ENCODE assay signal across 11 cellular contexts in the genomic region with DNA sequence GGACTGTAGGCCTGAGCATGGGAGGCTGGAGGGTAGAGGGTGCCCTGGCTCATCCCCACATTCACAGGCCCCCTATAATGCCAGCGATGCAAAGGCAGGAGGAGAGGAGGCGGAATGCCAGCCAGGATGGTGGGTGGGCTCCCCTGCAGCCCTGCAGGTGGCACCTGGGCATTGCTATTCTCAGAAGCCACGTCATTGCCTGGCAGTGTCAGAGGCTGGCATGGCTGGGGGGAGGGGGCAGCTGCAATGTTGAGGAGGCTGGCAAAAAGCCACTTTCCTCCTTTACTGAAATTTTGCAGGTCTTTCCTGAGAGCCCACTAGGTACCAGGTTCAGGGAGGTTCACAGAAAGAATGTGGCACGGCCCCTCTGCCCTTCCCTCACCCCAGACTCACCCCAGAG.
"Had no signal": no experiment of that assay in that cellular context is flagged by ENCODE, and none has a peak within 500 bp of the region (broad histone marks: within the 10 kb centered on the region; RNA-seq: fewer than 3 reads in every experiment).

No MANE protein-coding gene starts in this region.

- FAIRE-seq: pancreas had no signal

- H3K27ac Mint-ChIP-seq: activated B cell treated with CpG ODN at 0.5 μM for 24 hours; activated CD4-positive, alpha-beta T cell treated with anti-CD3 and anti-CD28 coated beads, Interleukin-2, amount 10 ng/mL, durations not matched to agents 24 days and 14 days; activated naive CD4-positive, alpha-beta T cell treated with anti-CD3 and anti-CD28 coated beads, Interleukin-2, amount 50 U/mL, for 24 hours; activated T-helper 2 cell treated with anti-CD3 and anti-CD28 coated beads, Interferon-gamma antibody, Interleukin-2, Interleukin-4, amounts not matched to agents 10 μg/mL and 5 μg/mL and 100 μg/mL, durations not matched to agents 14 hours and 24 hours and 36 hours; T-helper 1 cell treated with Interleukin-12 subunit alpha and Interleukin-12 subunit beta and Interleukin-4 antibody, amounts not matched to agents 30 μg/mL and 1 μg/mL, for 36 hours had no signal

- H3K27ac ChIP-seq: pancreas, transverse colon had no signal

- H3K36me3 ChIP-seq: pancreas, transverse colon had no signal

- H3K27me3 ChIP-seq: pancreas had no signal

- H3K9me3 ChIP-seq: pancreas, transverse colon had no signal

- H3K4me3 ChIP-seq: pancreas, transverse colon had no signal

- H3K4me3 Mint-ChIP-seq: activated B cell treated with CpG ODN at 0.5 μM for 24 hours; activated CD4-positive, alpha-beta T cell treated with anti-CD3 and anti-CD28 coated beads, Interleukin-2, amount 10 ng/mL, durations not matched to agents 24 days and 14 days; activated naive CD4-positive, alpha-beta T cell treated with anti-CD3 and anti-CD28 coated beads, Interleukin-2, amount 50 U/mL, for 24 hours; brain; neural crest cell; T-helper 1 cell treated with Interleukin-12 subunit alpha and Interleukin-12 subunit beta and Interleukin-4 antibody, amounts not matched to agents 30 μg/mL and 1 μg/mL, for 36 hours had no signal

- H3K9me3 Mint-ChIP-seq: activated CD4-positive, alpha-beta T cell treated with anti-CD3 and anti-CD28 coated beads, Interleukin-2, amount 10 ng/mL, durations not matched to agents 24 days and 14 days; activated naive CD4-positive, alpha-beta T cell treated with anti-CD3 and anti-CD28 coated beads, Interleukin-2, amount 50 U/mL, for 24 hours; activated T-helper 2 cell treated with anti-CD3 and anti-CD28 coated beads, Interferon-gamma antibody, Interleukin-2, Interleukin-4, amounts not matched to agents 10 μg/mL and 5 μg/mL and 100 μg/mL, durations not matched to agents 14 hours and 24 hours and 36 hours; neural crest cell; T-helper 1 cell treated with Interleukin-12 subunit alpha and Interleukin-12 subunit beta and Interleukin-4 antibody, amounts not matched to agents 30 μg/mL and 1 μg/mL, for 36 hours had no signal

- DNase-seq: activated B cell treated with CpG ODN at 0.5 μM for 24 hours; activated CD4-positive, alpha-beta T cell treated with anti-CD3 and anti-CD28 coated beads, Interleukin-2, amount 10 ng/mL, durations not matched to agents 24 days and 14 days; foreskin melanocyte; stimulated activated CD4-positive, alpha-beta T cell treated with anti-CD3 and anti-CD28 coated beads, Interleukin-4, amount 100 ng/mL, for 24 hours; transverse colon had no signal
